Comparison of ENCODE assay signal across 9 cellular contexts in the genomic region with DNA sequence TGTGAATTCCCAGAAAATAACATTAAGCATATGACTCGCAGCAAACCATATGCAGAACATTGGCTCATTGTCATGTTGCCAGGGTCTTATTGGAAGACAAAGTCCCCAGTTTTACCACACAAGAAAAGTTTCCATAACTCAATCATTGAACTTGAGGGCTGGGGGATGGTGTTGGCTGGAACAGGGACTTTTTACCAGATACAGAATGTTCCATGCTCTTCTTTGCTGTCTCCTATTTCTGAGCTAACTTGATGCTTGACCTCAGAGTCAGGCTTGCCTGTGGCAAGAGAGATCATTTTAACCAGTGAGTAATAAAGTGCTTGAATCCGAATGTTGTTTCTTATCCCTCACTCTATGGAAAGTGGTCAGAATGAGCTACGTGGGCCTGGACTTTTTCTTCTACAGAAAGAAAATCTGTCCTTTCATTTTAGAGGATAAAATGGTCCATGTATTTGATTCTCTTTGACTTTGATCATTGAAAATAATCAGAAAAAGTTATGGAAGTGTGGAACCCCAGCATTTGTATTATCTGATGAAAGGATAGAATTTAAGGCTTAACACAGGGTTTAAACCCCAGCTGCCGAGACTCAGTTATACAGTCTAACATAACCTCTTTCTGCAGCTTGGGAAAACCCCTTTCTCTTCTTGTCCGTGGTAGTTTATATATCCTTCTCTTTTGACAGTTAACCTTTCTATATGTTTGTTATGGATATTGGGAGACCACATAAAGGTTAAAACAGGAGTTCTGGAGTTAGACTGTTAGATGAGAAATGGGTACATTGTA.
DNase-seq lines count a peak whose midpoint lies in the region; ATAC-seq and TF ChIP-seq lines count a peak whose summit lies in the region.
"Had no signal": no experiment of that assay in that cellular context is flagged by ENCODE, and none has a peak within 500 bp of the region (broad histone marks: within the 10 kb centered on the region; RNA-seq: fewer than 3 reads in every experiment).

No MANE protein-coding gene starts in this region.

- H3K9me3 ChIP-seq in gastroesophageal sphincter = no peaks in the 10 kb centered on the region
- H3K9me3 ChIP-seq: body of pancreas had no signal

- POLR2A ChIA-PET in activated CD4-positive, alpha-beta T cell treated with anti-CD3 and anti-CD28 coated beads for 36 hours (lab: Charles Lee) = interaction anchor here (0.7 to 9.2 kb wide), 8 partner anchors 14 to 119 kb away, joined by 3 to 308 read pairs (median 12); partner anchors contain the start of genes PTRH2 and VMP1
- POLR2A ChIA-PET in activated CD4-positive, alpha-beta memory T cell treated with anti-CD3 and anti-CD28 coated beads for 36 hours (lab: Charles Lee) = interaction anchor here (0.7 to 27.5 kb wide), 8 partner anchors 18 to 207 kb away, joined by 4 to 1283 read pairs (median 124); no protein-coding TSS in a partner anchor

- no peaks in the 10 kb centered on the region for H3K27me3 ChIP-seq in gastroesophageal sphincter
- H3K27me3 ChIP-seq: body of pancreas had no signal

- H3K4me1 Mint-ChIP-seq in activated CD4-positive, alpha-beta T cell treated with anti-CD3 and anti-CD28 coated beads for 36 hours = peaks cover 64% of the 10 kb centered on the region
- peaks cover 45% of the 10 kb centered on the region for H3K4me1 Mint-ChIP-seq in activated CD4-positive, alpha-beta memory T cell treated with anti-CD3 and anti-CD28 coated beads for 36 hours (ENCODE audit: low read depth)

- intact Hi-C loops in activated CD4-positive, alpha-beta T cell treated with anti-CD3 and anti-CD28 coated beads for 36 hours (cut with DNase I, micrococcal nuclease) = loop anchor here (1.0 kb wide), 7 partner anchors 12 to 206 kb away; partner anchors contain the start of gene CLTC (in 1 of the 2)
- intact Hi-C loops in activated CD4-positive, alpha-beta memory T cell treated with anti-CD3 and anti-CD28 coated beads for 36 hours (cut with micrococcal nuclease) = loop anchor here (1.0 to 10.0 kb wide), 3 partner anchors 39 to 1493 kb away; no protein-coding TSS in a partner anchor

- peak; percentile 52 for ATAC-seq in activated CD4-positive, alpha-beta T cell treated with anti-CD3 and anti-CD28 coated beads for 36 hours
- peak; percentile 40 for ATAC-seq in gastroesophageal sphincter
- ATAC-seq in HG02840 (IDR thresholded peaks at IDR 0.05; ENCODE audit: low FRiP score, unreplicated experiment) = no peak
- ATAC-seq: body of pancreas had no signal

- TF ChIP-seq CTCF in gastroesophageal sphincter (IDR thresholded peaks at IDR 0.05) = no peak

- CTCF ChIA-PET in activated CD4-positive, alpha-beta T cell treated with anti-CD3 and anti-CD28 coated beads for 36 hours (lab: Charles Lee) = interaction anchor here (0.7 to 11.2 kb wide), 12 partner anchors 12 to 74 kb away, joined by 3 to 113 read pairs (median 4); no protein-coding TSS in a partner anchor
- CTCF ChIA-PET in activated CD4-positive, alpha-beta memory T cell treated with anti-CD3 and anti-CD28 coated beads for 36 hours (lab: Charles Lee) = interaction anchor here (0.9 to 6.4 kb wide), 7 partner anchors 24 to 71 kb away, joined by 3 to 45 read pairs (median 5); no protein-coding TSS in a partner anchor

- peaks cover 0 to 5% of the 10 kb centered on the region in 2 donors for H3K36me3 ChIP-seq in gastroesophageal sphincter

- H3K4me3 ChIP-seq in gastroesophageal sphincter = no peak overlapping the region
- H3K4me3 ChIP-seq: body of pancreas had no signal

- no peaks in the 10 kb centered on the region for H3K27me3 Mint-ChIP-seq in activated CD4-positive, alpha-beta T cell treated with anti-CD3 and anti-CD28 coated beads for 36 hours
- H3K27me3 Mint-ChIP-seq in activated CD4-positive, alpha-beta memory T cell treated with anti-CD3 and anti-CD28 coated beads for 36 hours = no peaks in the 10 kb centered on the region

- WGBS in gastroesophageal sphincter (ENCODE audit: low coverage in 1 of 2), 2 donors = 28 to 52% methylated on average over 5 of the region's 5 CpGs

- peak overlapping the region; percentile 57 to 85 (median 80) for H3K27ac ChIP-seq in gastroesophageal sphincter

- H3K4me1 ChIP-seq in gastroesophageal sphincter = peaks cover 17 to 53% (median 19%) of the 10 kb centered on the region in 3 donors

- H3K9me3 Mint-ChIP-seq in activated CD4-positive, alpha-beta T cell treated with anti-CD3 and anti-CD28 coated beads for 36 hours (ENCODE audit: low read depth) = no peaks in the 10 kb centered on the region
- H3K9me3 Mint-ChIP-seq in activated CD4-positive, alpha-beta memory T cell treated with anti-CD3 and anti-CD28 coated beads for 36 hours = no peaks in the 10 kb centered on the region

- TF ChIP-seq EP300 in gastroesophageal sphincter (IDR thresholded peaks at IDR 0.05) = no peak

- peak overlapping the region; percentile 78 for H3K4me3 Mint-ChIP-seq in activated CD4-positive, alpha-beta T cell treated with anti-CD3 and anti-CD28 coated beads for 36 hours
- peak overlapping the region; percentile 79 for H3K4me3 Mint-ChIP-seq in activated CD4-positive, alpha-beta memory T cell treated with anti-CD3 and anti-CD28 coated beads for 36 hours

- peak; percentile 65 for DNase-seq in activated CD4-positive, alpha-beta T cell treated with anti-CD3 and anti-CD28 coated beads for 36 hours
- no peak for DNase-seq in activated CD4-positive, alpha-beta T cell treated with anti-CD3 and anti-CD28 coated beads for 1 hour
- DNase-seq in activated CD4-positive, alpha-beta memory T cell treated with anti-CD3 and anti-CD28 coated beads for 36 hours = peak; percentile 74
- DNase-seq in stromal cell of bone marrow (ENCODE audit: low read depth) = peak; percentile 92
- no peak for DNase-seq in NCI-H2081 treated with DMSO at 0.1 percent for 48 hours (lab: John Stamatoyannopoulos, UW)
- DNase-seq in central memory CD4-positive, alpha-beta T cell = no peak
- DNase-seq: body of pancreas had no signal

- peak overlapping the region; percentile 93 for H3K27ac Mint-ChIP-seq in activated CD4-positive, alpha-beta T cell treated with anti-CD3 and anti-CD28 coated beads for 36 hours
- peak overlapping the region; percentile 100 for H3K27ac Mint-ChIP-seq in activated CD4-positive, alpha-beta memory T cell treated with anti-CD3 and anti-CD28 coated beads for 36 hours

- TF ChIP-seq POLR2A in gastroesophageal sphincter (IDR thresholded peaks at IDR 0.05) = no peak

- peaks cover 53% of the 10 kb centered on the region for H3K36me3 Mint-ChIP-seq in activated CD4-positive, alpha-beta T cell treated with anti-CD3 and anti-CD28 coated beads for 36 hours (ENCODE audit: low read depth)
- H3K36me3 Mint-ChIP-seq in activated CD4-positive, alpha-beta memory T cell treated with anti-CD3 and anti-CD28 coated beads for 36 hours = peaks cover 58% of the 10 kb centered on the region

Comparison
In these comparisons a context has a peak if more than half of its experiments do, and no peak if none do; other contexts are left out.
1. DNase-seq: peak in activated CD4-positive, alpha-beta T cell treated with anti-CD3 and anti-CD28 coated beads for 36 hours (single experiment), activated CD4-positive, alpha-beta memory T cell treated with anti-CD3 and anti-CD28 coated beads for 36 hours (single experiment) and stromal cell of bone marrow (single experiment); none in activated CD4-positive, alpha-beta T cell treated with anti-CD3 and anti-CD28 coated beads for 1 hour (single experiment), NCI-H2081 treated with DMSO at 0.1 percent for 48 hours (single experiment) and central memory CD4-positive, alpha-beta T cell (single experiment).